ENCODE assay signal across 15 cellular contexts in genomic region chr12:6432991-6433390, GRCh38. TPM values are rescaled to one million over a fixed set of nuclear protein-coding genes. Genes with fewer than 3 reads are reported as not detected.
DNase-seq lines count a peak whose midpoint lies in the region; ATAC-seq, FAIRE-seq and TF ChIP-seq lines count a peak whose summit lies in the region.
"Had no signal": no experiment of that assay in that cellular context is flagged by ENCODE, and none has a peak within 500 bp of the region (broad histone marks: within the 10 kb centered on the region; RNA-seq: fewer than 3 reads in every experiment).

No MANE protein-coding gene starts in this region.

- TF ChIP-seq CTCF in pancreas (IDR thresholded peaks at IDR 0.05), result no peak

- no peaks in the 10 kb centered on the region for H3K27me3 ChIP-seq in pancreas
- H3K27me3 ChIP-seq: uterus had no signal

- H3K4me1 Mint-ChIP-seq in activated naive CD4-positive, alpha-beta T cell treated with anti-CD3 and anti-CD28 coated beads for 36 hours (ENCODE audit: low read depth), result peaks cover 68% of the 10 kb centered on the region
- H3K4me1 Mint-ChIP-seq in activated naive CD8-positive, alpha-beta T cell treated with anti-CD3 and anti-CD28 coated beads, Interleukin-2, amount 50 U/mL, for 24 hours, result peaks cover 78% of the 10 kb centered on the region

- no peaks in the 10 kb centered on the region for H3K4me1 ChIP-seq in pancreas
- H3K4me1 ChIP-seq: uterus had no signal

- H3K27me3 Mint-ChIP-seq in activated naive CD4-positive, alpha-beta T cell treated with anti-CD3 and anti-CD28 coated beads for 36 hours (ENCODE audit: low read depth), result no peaks in the 10 kb centered on the region
- no peaks in the 10 kb centered on the region for H3K27me3 Mint-ChIP-seq in activated naive CD8-positive, alpha-beta T cell treated with anti-CD3 and anti-CD28 coated beads, Interleukin-2, amount 50 U/mL, for 24 hours

- WGBS in pancreas, 2 donors, result 79 to 86% methylated on average over 5 of the region's 5 CpGs

- ATAC-seq in activated naive CD8-positive, alpha-beta T cell treated with anti-CD3 and anti-CD28 coated beads, Interleukin-2, amount 50 U/mL, for 24 hours, result no peak
- no peak for ATAC-seq in pancreas

- peak overlapping the region; percentile 83 for H3K27ac Mint-ChIP-seq in activated naive CD4-positive, alpha-beta T cell treated with anti-CD3 and anti-CD28 coated beads for 36 hours
- H3K27ac Mint-ChIP-seq in activated naive CD8-positive, alpha-beta T cell treated with anti-CD3 and anti-CD28 coated beads, Interleukin-2, amount 50 U/mL, for 24 hours, result peak overlapping the region; percentile 93

- intact Hi-C loops in activated naive CD4-positive, alpha-beta T cell treated with anti-CD3 and anti-CD28 coated beads for 36 hours (cut with micrococcal nuclease), result no loop called here
- intact Hi-C loops in pancreas (cut with DNase I), result no loop called here

- H3K9me3 ChIP-seq in pancreas, result no peaks in the 10 kb centered on the region
- H3K9me3 ChIP-seq: uterus had no signal

- no peak overlapping the region for H3K4me3 ChIP-seq in pancreas
- H3K4me3 ChIP-seq: uterus had no signal

- no peak for FAIRE-seq in pancreas (lab: Jason Lieb, UNC)
- FAIRE-seq: bronchial epithelial cell had no signal

- H3K9me3 Mint-ChIP-seq in activated naive CD4-positive, alpha-beta T cell treated with anti-CD3 and anti-CD28 coated beads for 36 hours, result no peaks in the 10 kb centered on the region
- no peaks in the 10 kb centered on the region for H3K9me3 Mint-ChIP-seq in activated naive CD8-positive, alpha-beta T cell treated with anti-CD3 and anti-CD28 coated beads, Interleukin-2, amount 50 U/mL, for 24 hours

- DNase-seq in activated naive CD4-positive, alpha-beta T cell treated with anti-CD3 and anti-CD28 coated beads for 36 hours, result no peak
- no peak for DNase-seq in activated naive CD4-positive, alpha-beta T cell treated with Interleukin-2 at 50 U/mL for 16 hours
- DNase-seq in NAMALWA (ENCODE audit: low spot score), result peak; percentile 82
- no peak for DNase-seq in activated naive CD8-positive, alpha-beta T cell treated with anti-CD3 and anti-CD28 coated beads, Interleukin-2, amount 50 U/mL, for 24 hours
- no peak for DNase-seq in GF-D8 (lab: John Stamatoyannopoulos, UW)
- DNase-seq in pancreas, result no peak
- no peak for DNase-seq in mucosa of gallbladder (ENCODE audit: low spot score)
- DNase-seq in NCI-H69 (lab: John Stamatoyannopoulos, UW), result no peak
- DNase-seq: NCI-H1417 treated with DMSO at 0.1 percent for 48 hours; NK-92 treated with Interleukin-12 subunit alpha and Interleukin-12 subunit beta, amount 100 ng/mL, for 24 hours; Right ventricle myocardium superior had no signal

- no peaks in the 10 kb centered on the region for H3K36me3 Mint-ChIP-seq in activated naive CD4-positive, alpha-beta T cell treated with anti-CD3 and anti-CD28 coated beads for 36 hours (ENCODE audit: low read depth)
- peaks cover 3% of the 10 kb centered on the region for H3K36me3 Mint-ChIP-seq in activated naive CD8-positive, alpha-beta T cell treated with anti-CD3 and anti-CD28 coated beads, Interleukin-2, amount 50 U/mL, for 24 hours (ENCODE audit: low read depth)

- no peaks in the 10 kb centered on the region for H3K36me3 ChIP-seq in pancreas
- H3K36me3 ChIP-seq: uterus had no signal

- no peak overlapping the region for H3K27ac ChIP-seq in pancreas
- H3K27ac ChIP-seq: uterus had no signal

- CTCF ChIA-PET in activated naive CD4-positive, alpha-beta T cell treated with anti-CD3 and anti-CD28 coated beads for 36 hours (lab: Charles Lee), result interaction anchor here (0.6 to 15.7 kb wide), 3 partner anchors 12 to 98 kb away, joined by 3 to 159 read pairs (median 28); partner anchors contain the start of gene CD27

- H3K4me3 Mint-ChIP-seq in activated naive CD4-positive, alpha-beta T cell treated with anti-CD3 and anti-CD28 coated beads for 36 hours, result peak overlapping the region; percentile 42
- peak overlapping the region; percentile 45 for H3K4me3 Mint-ChIP-seq in activated naive CD8-positive, alpha-beta T cell treated with anti-CD3 and anti-CD28 coated beads, Interleukin-2, amount 50 U/mL, for 24 hours

RNA-seq across cellular contexts. Expression of gene CD27, which starts 11.8 kb away (rescaled TPM):
- 10 to 100 TPM; 48.1 to 56.7 TPM for total RNA-seq in activated naive CD4-positive, alpha-beta T cell treated with anti-CD3 and anti-CD28 coated beads for 36 hours
- under 1 TPM in 4 of 6 donors, not detected in 2; 0.21 to 0.81 (median 0.30) TPM for total RNA-seq in pancreas
- under 1 TPM; 0.14 to 0.30 TPM for polyA plus RNA-seq in pancreas
- total RNA-seq in mucosa of gallbladder, result 3.8 TPM
- total RNA-seq: bronchial epithelial cell, kidney epithelial cell, osteocyte had no signal

RNA-seq across cellular contexts. Expression of gene TAPBPL, which starts 18.9 kb away (rescaled TPM):
- 10 to 100 TPM; 27.9 to 28.0 TPM for total RNA-seq in activated naive CD4-positive, alpha-beta T cell treated with anti-CD3 and anti-CD28 coated beads for 36 hours
- total RNA-seq in pancreas, result 10 to 100 TPM in 3 of 6 donors, 1 to 10 TPM in 3; 7.8 to 25.5 (median 12.6) TPM
- 10 to 100 TPM; 15.9 to 17.7 TPM for polyA plus RNA-seq in pancreas
- total RNA-seq in mucosa of gallbladder, result 53.1 TPM

RNA-seq across cellular contexts. Expression of gene VAMP1, which starts 37.5 kb away (rescaled TPM):
- 10 to 100 TPM; 31.9 to 33.5 TPM for total RNA-seq in activated naive CD4-positive, alpha-beta T cell treated with anti-CD3 and anti-CD28 coated beads for 36 hours
- total RNA-seq in pancreas, result 1 to 10 TPM; 1.7 to 4.1 (median 2.3) TPM
- polyA plus RNA-seq in pancreas, result 1 to 10 TPM; 3.2 to 7.5 TPM
- 12.3 TPM for total RNA-seq in mucosa of gallbladder

RNA-seq across cellular contexts. Expression of gene LTBR, which starts 49.0 kb away (rescaled TPM):
- 1 to 10 TPM; 2.1 to 3.1 TPM for total RNA-seq in activated naive CD4-positive, alpha-beta T cell treated with anti-CD3 and anti-CD28 coated beads for 36 hours
- 10 to 100 TPM; 50.0 to 75.2 (median 61.3) TPM for total RNA-seq in pancreas
- 10 to 100 TPM; 74.2 to 82.1 TPM for polyA plus RNA-seq in pancreas
- 180 TPM for total RNA-seq in mucosa of gallbladder

RNA-seq across cellular contexts. Expression of gene SCNN1A, which starts 57.6 kb away (rescaled TPM):
- under 1 TPM; 0.20 to 0.67 TPM for total RNA-seq in activated naive CD4-positive, alpha-beta T cell treated with anti-CD3 and anti-CD28 coated beads for 36 hours
- 10 to 100 TPM; 21.0 to 56.3 (median 37.8) TPM for total RNA-seq in pancreas
- polyA plus RNA-seq in pancreas, result 10 to 100 TPM; 42.7 to 87.8 TPM
- total RNA-seq in mucosa of gallbladder, result 52.7 TPM
- total RNA-seq: Right ventricle myocardium superior had no signal

Comparison
In these comparisons a context has a peak if more than half of its experiments do, and no peak if none do; other contexts are left out.
1. RNA of gene CD27, which starts 11.8 kb away (total RNA-seq): 48.1 to 56.7 TPM in activated naive CD4-positive, alpha-beta T cell treated with anti-CD3 and anti-CD28 coated beads for 36 hours; 3.8 TPM in mucosa of gallbladder (single experiment) and 0.21 to 0.81 TPM in pancreas; every median in the first group is over 10 times any median in the second.